In the genomic region with DNA sequence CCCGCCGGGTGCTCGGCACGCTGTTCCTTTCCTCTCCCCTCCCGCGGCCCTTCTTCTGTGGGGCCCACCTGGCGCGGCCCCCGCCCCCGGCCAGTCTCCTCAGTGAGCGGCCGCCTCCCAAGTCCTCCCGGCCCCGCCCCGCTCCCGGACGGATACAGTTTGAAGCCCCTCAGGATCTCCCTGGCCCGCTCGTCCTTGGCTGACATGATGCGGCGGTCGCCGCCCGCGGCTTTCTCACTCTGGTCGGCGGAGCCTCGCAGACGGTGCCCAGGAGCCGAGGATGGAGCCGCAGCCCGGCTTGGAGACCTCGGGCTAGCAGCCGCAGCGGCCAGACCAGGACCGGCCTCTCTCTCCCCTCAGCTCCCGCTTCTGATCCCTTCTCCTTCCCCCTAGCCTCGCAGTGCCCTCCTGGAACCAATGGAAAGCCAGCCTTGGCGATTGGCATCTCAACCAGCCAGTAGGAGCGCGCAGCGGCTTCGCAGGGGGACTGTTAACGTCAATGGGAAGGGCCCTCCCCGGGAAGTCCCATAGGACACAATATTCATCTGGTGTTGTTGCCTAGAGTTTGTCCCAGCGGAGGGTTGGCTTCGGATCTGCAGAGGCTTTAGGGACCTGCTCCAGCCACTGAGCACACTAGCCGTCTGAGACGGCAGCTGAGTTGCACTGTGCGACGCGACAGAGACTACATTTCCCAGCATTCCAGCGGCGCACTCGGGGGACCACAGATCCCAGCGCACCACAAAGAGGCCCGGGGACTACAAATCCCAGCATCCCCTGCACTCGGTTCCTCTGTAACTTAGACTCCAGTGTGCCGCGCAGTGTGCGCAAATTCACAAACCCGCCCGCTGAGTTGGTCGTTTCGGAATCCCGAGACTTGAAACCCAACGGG, we compare ENCODE assay signal across 1 cellular context.
TF ChIP-seq lines count a peak whose summit lies in the region.

TSS of gene PDE6D (minus strand) at position 374 of the 889 bp plus-strand sequence. CDS start at position 206, 168 bp downstream.

TF ChIP-seq in HepG2, 621 proteins besides CTCF, POLR2A, EP300 and RAD21 (continued from another document):
- TF ChIP-seq, protein P1, sequence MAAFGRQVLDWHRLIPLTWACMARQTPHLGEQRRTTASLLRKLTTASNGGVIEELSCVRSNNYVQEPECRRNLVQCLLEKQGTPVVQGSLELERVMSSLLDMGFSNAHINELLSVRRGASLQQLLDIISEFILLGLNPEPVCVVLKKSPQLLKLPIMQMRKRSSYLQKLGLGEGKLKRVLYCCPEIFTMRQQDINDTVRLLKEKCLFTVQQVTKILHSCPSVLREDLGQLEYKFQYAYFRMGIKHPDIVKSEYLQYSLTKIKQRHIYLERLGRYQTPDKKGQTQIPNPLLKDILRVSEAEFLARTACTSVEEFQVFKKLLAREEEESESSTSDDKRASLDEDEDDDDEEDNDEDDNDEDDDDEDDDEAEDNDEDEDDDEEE (CRISPR knock-in tag; IDR thresholded peaks at IDR 0.05): peak; percentile 57; the same call in 1 of the 2 replicates
- TF ChIP-seq, protein P2, sequence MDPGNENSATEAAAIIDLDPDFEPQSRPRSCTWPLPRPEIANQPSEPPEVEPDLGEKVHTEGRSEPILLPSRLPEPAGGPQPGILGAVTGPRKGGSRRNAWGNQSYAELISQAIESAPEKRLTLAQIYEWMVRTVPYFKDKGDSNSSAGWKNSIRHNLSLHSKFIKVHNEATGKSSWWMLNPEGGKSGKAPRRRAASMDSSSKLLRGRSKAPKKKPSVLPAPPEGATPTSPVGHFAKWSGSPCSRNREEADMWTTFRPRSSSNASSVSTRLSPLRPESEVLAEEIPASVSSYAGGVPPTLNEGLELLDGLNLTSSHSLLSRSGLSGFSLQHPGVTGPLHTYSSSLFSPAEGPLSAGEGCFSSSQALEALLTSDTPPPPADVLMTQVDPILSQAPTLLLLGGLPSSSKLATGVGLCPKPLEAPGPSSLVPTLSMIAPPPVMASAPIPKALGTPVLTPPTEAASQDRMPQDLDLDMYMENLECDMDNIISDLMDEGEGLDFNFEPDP (CRISPR knock-in tag; conservative IDR thresholded peaks at IDR 0.05): no peak
- TF ChIP-seq SNAPC5 (CRISPR knock-in tag; IDR thresholded peaks at IDR 0.05; ENCODE audit: borderline replicate concordance): no peak
- no peak for TF ChIP-seq ZNF720 (CRISPR knock-in tag; IDR thresholded peaks at IDR 0.05)
- TF ChIP-seq ARNT (IDR thresholded peaks at IDR 0.05): no peak
- TF ChIP-seq ZNF615 (CRISPR knock-in tag; IDR thresholded peaks at IDR 0.05; ENCODE audit: borderline replicate concordance): 0 out of 2 replicates have a peak, but pooled peaks have one; percentile 38
- no peak for TF ChIP-seq HMGXB3 (CRISPR knock-in tag; IDR thresholded peaks at IDR 0.05; ENCODE audit: borderline replicate concordance)
- peak; percentile 74 for TF ChIP-seq PITX1 (CRISPR knock-in tag; IDR thresholded peaks at IDR 0.05)
- TF ChIP-seq ZNF879 (CRISPR knock-in tag; IDR thresholded peaks at IDR 0.05): no peak
- peak; percentile 88 for TF ChIP-seq SNAPC4 (CRISPR knock-in tag; IDR thresholded peaks at IDR 0.05)
- TF ChIP-seq ZBTB3 (CRISPR knock-in tag; IDR thresholded peaks at IDR 0.05; ENCODE audit: borderline replicate concordance, low read depth): 0 out of 2 replicates have a peak, but pooled peaks have one; percentile 14
- no peak for TF ChIP-seq ZBTB21 (CRISPR knock-in tag; IDR thresholded peaks at IDR 0.05)
- TF ChIP-seq CHD2 (IDR thresholded peaks at IDR 0.05; ENCODE audit: low read depth, low read length): peak; percentile 79
- TF ChIP-seq ZNF121 (CRISPR knock-in tag; IDR thresholded peaks at IDR 0.05): no peak
